Comparison of ENCODE assay signal across 11 cellular contexts in the genomic region with DNA sequence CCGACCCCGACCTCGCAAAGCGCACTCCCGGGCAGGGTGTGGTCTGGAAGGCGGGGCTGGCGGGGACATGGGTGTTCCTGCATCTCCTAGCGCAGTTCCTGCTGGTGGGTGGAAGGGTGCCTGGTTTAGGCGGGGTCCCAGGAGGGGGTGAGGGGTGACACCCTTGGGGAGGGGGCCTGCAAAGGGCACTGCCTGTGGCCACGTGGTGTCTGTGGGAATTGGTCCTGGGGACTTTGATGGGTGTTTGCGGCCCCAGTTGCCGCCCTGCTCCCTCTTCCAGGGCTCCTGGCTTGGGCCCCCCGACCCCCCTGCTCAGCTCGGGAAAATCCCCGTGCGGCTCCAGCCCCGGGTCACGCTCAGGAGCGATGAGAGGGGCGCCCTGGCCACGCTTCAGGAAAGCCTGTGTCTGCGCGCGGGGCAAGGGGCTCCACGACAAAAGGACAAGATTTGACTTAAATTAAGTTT. TPM values are rescaled to one million over a fixed set of nuclear protein-coding genes. Genes with fewer than 3 reads are reported as not detected.
A peak's percentile ranks its signal among the peaks of the same experiment; 100 is the strongest.
DNase-seq lines count a peak whose midpoint lies in the region; ATAC-seq and TF ChIP-seq lines count a peak whose summit lies in the region.
"Had no signal": no experiment of that assay in that cellular context is flagged by ENCODE, and none has a peak within 500 bp of the region (broad histone marks: within the 10 kb centered on the region; RNA-seq: fewer than 3 reads in every experiment).

No MANE protein-coding gene starts in this region.

- H3K4me1 ChIP-seq in uterus: no peaks in the 10 kb centered on the region

- no peaks in the 10 kb centered on the region for H3K36me3 Mint-ChIP-seq in activated T-cell treated with anti-CD3 and anti-CD28 coated beads, Interleukin-2, amount 50 U/mL, for 24 hours (ENCODE audit: low read depth)
- H3K36me3 Mint-ChIP-seq in T-helper 17 cell (ENCODE audit: low read depth) (no peaks in the 10 kb centered on the region), naive B cell (no peaks in the 10 kb centered on the region)

- no peaks in the 10 kb centered on the region for H3K27me3 ChIP-seq in uterus
- H3K27me3 ChIP-seq: upper lobe of left lung had no signal

- TF ChIP-seq POLR2A in uterus (IDR thresholded peaks at IDR 0.05): no peak

- peaks cover 18% of the 10 kb centered on the region for H3K4me1 Mint-ChIP-seq in activated T-cell treated with anti-CD3 and anti-CD28 coated beads, Interleukin-2, amount 50 U/mL, for 24 hours (ENCODE audit: low read depth)
- H3K4me1 Mint-ChIP-seq in T-helper 17 cell (peaks cover 12% of the 10 kb centered on the region), naive B cell (peaks cover 7 to 16% (median 11%) of the 10 kb centered on the region in 3 donors)

- no peak overlapping the region for H3K4me3 ChIP-seq in uterus
- H3K4me3 ChIP-seq: GM23248, upper lobe of left lung had no signal

- no peak for TF ChIP-seq CTCF in uterus (IDR thresholded peaks at IDR 0.05)

- no peaks in the 10 kb centered on the region for H3K9me3 ChIP-seq in T-helper 17 cell (ENCODE audit: control insufficient read depth, low read length, poor library complexity, severe bottlenecking)
- no peaks in the 10 kb centered on the region for H3K9me3 ChIP-seq in uterus
- H3K9me3 ChIP-seq: upper lobe of left lung had no signal

- H3K4me3 Mint-ChIP-seq in activated T-cell treated with anti-CD3 and anti-CD28 coated beads, Interleukin-2, amount 50 U/mL, for 24 hours: peak overlapping the region; percentile 8
- H3K4me3 Mint-ChIP-seq in T-helper 17 cell (no peak overlapping the region), naive B cell (peak overlapping the region; percentile 40 to 86 (median 62))

- no peaks in the 10 kb centered on the region for H3K36me3 ChIP-seq in uterus

- DNase-seq in activated T-cell treated with anti-CD3 and anti-CD28 coated beads, Interleukin-2, amount 50 U/mL, for 24 hours: no peak
- DNase-seq in activated T-cell treated with anti-CD3 and anti-CD28 coated beads, Interleukin-2, amount 50 U/mL, for 48 hours: no peak
- DNase-seq in T-helper 17 cell (no peak), naive B cell (peak; percentile 23), uterus (no peak), NCI-H524 treated with DMSO at 0.1 percent for 48 hours (lab: John Stamatoyannopoulos, UW) (no peak)
- DNase-seq in stimulated activated naive CD4-positive, alpha-beta T cell treated with Interleukin-2 at 50 U/mL for 16 hours (lab: John Stamatoyannopoulos, UW): no peak
- DNase-seq: ACHN, upper lobe of left lung had no signal

- ATAC-seq in T-helper 17 cell (peak; percentile 25), naive B cell (ENCODE audit: low read depth in 2 of 2) (peak; percentile 22 to 26), HG02678 (IDR thresholded peaks at IDR 0.05; ENCODE audit: unreplicated experiment) (no peak)

- H3K27me3 Mint-ChIP-seq in activated T-cell treated with anti-CD3 and anti-CD28 coated beads, Interleukin-2, amount 50 U/mL, for 24 hours: peaks cover 26% of the 10 kb centered on the region
- H3K27me3 Mint-ChIP-seq in T-helper 17 cell: peaks cover 19% of the 10 kb centered on the region
- peaks cover 0 to 17% (median 0%) of the 10 kb centered on the region in 3 donors for H3K27me3 Mint-ChIP-seq in naive B cell

- intact Hi-C loops in uterus (cut with DNase I; ENCODE audit: low total_unique reads): no loop called here

- H3K27ac ChIP-seq in uterus: peak overlapping the region; percentile 59
- H3K27ac ChIP-seq: GM23248 had no signal

- H3K27ac Mint-ChIP-seq in activated T-cell treated with anti-CD3 and anti-CD28 coated beads, Interleukin-2, amount 50 U/mL, for 24 hours: no peak overlapping the region
- no peak overlapping the region for H3K27ac Mint-ChIP-seq in T-helper 17 cell
- peak overlapping the region in 5 of 6 donors; percentile 36 to 78 (median 60) for H3K27ac Mint-ChIP-seq in naive B cell

- no peaks in the 10 kb centered on the region for H3K9me3 Mint-ChIP-seq in activated T-cell treated with anti-CD3 and anti-CD28 coated beads, Interleukin-2, amount 50 U/mL, for 24 hours
- H3K9me3 Mint-ChIP-seq in naive B cell: peaks cover 0 to 3% (median 0%) of the 10 kb centered on the region in 7 donors

RNA-seq across cellular contexts. Expression of a gene that starts 19.1 kb away (rescaled TPM):
- total RNA-seq in T-helper 17 cell: under 1 TPM; 0.08 to 0.10 TPM
- polyA plus RNA-seq in naive B cell (ENCODE audit: low read depth in 6 of 6): under 1 TPM in 1 of 6 donors, not detected in 5; 0.01 TPM
- total RNA-seq in uterus: 10 to 100 TPM in 2 of 4 donors, 1 to 10 TPM in 2; 5.9 to 38.0 (median 19.3) TPM

Comparison
In these comparisons a context has a peak if more than half of its experiments do, and no peak if none do; other contexts are left out.
1. H3K27ac Mint-ChIP-seq: peak in naive B cell (5 of 6); none in activated T-cell treated with anti-CD3 and anti-CD28 coated beads, Interleukin-2, amount 50 U/mL, for 24 hours (single experiment) and T-helper 17 cell (single experiment).
2. RNA of a gene that starts 19.1 kb away (total RNA-seq): 5.9 to 38.0 TPM in uterus; 0.08 to 0.10 TPM in T-helper 17 cell; every median in the first group is over 4 times any median in the second.